Comparison of ENCODE assay signal across 24 cellular contexts in the genomic region with DNA sequence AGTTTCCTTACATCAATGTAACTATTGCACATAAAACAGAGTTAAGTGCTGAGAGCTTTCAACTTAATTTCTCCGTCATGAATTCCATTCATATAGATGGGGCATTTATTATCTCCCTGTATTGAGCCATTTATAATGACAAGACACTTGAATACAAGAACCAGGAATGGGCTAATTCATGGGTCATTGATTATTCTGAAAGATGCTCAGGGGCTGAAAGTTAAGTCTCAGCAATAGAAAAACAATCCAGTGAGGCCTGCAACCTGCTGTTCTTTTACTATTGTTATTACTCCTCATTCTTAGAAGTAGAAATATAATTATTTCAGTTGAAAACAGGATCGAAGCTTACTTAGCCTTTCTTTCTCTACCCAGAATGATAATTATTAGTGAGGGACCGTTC.
"Had no signal": no experiment of that assay in that cellular context is flagged by ENCODE, and none has a peak within 500 bp of the region (broad histone marks: within the 10 kb centered on the region; RNA-seq: fewer than 3 reads in every experiment).

No MANE protein-coding gene starts in this region.

- H3K4me3 Mint-ChIP-seq: dendritic cell treated with granulocyte-macrophage colony-stimulating factor and Interleukin-4, amounts not matched to agents 40 ng/mL and 50 ng/mL, for 4 days; effector memory CD8-positive, alpha-beta T cell; endodermal cell; mesothelial cell of epicardium had no signal

- H3K9me3 Mint-ChIP-seq: endodermal cell had no signal

- H3K27ac Mint-ChIP-seq: dendritic cell treated with granulocyte-macrophage colony-stimulating factor and Interleukin-4, amounts not matched to agents 40 ng/mL and 50 ng/mL, for 4 days; effector memory CD8-positive, alpha-beta T cell; endodermal cell; mesothelial cell of epicardium had no signal

- H3K36me3 Mint-ChIP-seq: mesothelial cell of epicardium had no signal

- DNase-seq: colonic mucosa; cortex of kidney; effector CD8-positive, alpha-beta T cell; effector memory CD8-positive, alpha-beta T cell; endodermal cell; erythroblast; esophagus squamous epithelium; foreskin fibroblast; foreskin melanocyte; gastrocnemius medialis; glutamatergic neuron; head of caudate nucleus; heart right ventricle; hippocampal formation; left cardiac atrium; left lung; left ventricle myocardium superior; lower lobe of right lung; mesenchymal stem cell; mucosa of descending colon had no signal

- H3K27me3 ChIP-seq: colonic mucosa, esophagus squamous epithelium, gastrocnemius medialis, heart right ventricle, left lung had no signal

- H3K9me3 ChIP-seq: colonic mucosa, esophagus squamous epithelium, gastrocnemius medialis, lower lobe of right lung had no signal

- H3K4me1 Mint-ChIP-seq: endodermal cell, mesothelial cell of epicardium had no signal

- H3K4me3 ChIP-seq: colonic mucosa, esophagus squamous epithelium, gastrocnemius medialis, heart right ventricle, left lung, lower lobe of right lung, mucosa of descending colon had no signal

- H3K27me3 Mint-ChIP-seq: dendritic cell treated with granulocyte-macrophage colony-stimulating factor and Interleukin-4, amounts not matched to agents 40 ng/mL and 50 ng/mL, for 4 days; effector memory CD8-positive, alpha-beta T cell had no signal

- H3K27ac ChIP-seq: colonic mucosa, epithelial cell of prostate, esophagus squamous epithelium, gastrocnemius medialis, heart right ventricle, left lung, lower lobe of right lung had no signal

- ATAC-seq: effector memory CD8-positive, alpha-beta T cell; esophagus mucosa; gastrocnemius medialis; heart right ventricle; left cardiac atrium; left lung; left ventricle myocardium superior; lower lobe of right lung; mucosa of descending colon had no signal

- H3K36me3 ChIP-seq: colonic mucosa, esophagus squamous epithelium, gastrocnemius medialis, heart right ventricle, left lung, lower lobe of right lung had no signal

- H3K4me1 ChIP-seq: colonic mucosa, esophagus squamous epithelium, gastrocnemius medialis, heart right ventricle, left lung, lower lobe of right lung had no signal
